Comparison of ENCODE assay signal across 19 cellular contexts in genomic region chrX:3181846-3182245, GRCh38.
DNase-seq lines count a peak whose midpoint lies in the region; ATAC-seq, FAIRE-seq and TF ChIP-seq lines count a peak whose summit lies in the region.
"Had no signal": no experiment of that assay in that cellular context is flagged by ENCODE, and none has a peak within 500 bp of the region (broad histone marks: within the 10 kb centered on the region; RNA-seq: fewer than 3 reads in every experiment).

No MANE protein-coding gene starts in this region.

- in situ Hi-C loops in astrocyte of the spinal cord (cut with HindIII; ENCODE audit: low sequenced_read_pairs), result no loop called here

- DNase-seq in M059J (ENCODE audit: low read depth) (peak; percentile 58), astrocyte of the spinal cord (ENCODE audit: low read depth, low spot score) (peak; percentile 37), islet precursor cell (peak; percentile 6), GM12891 (ENCODE audit: insufficient read length, low spot score) (no peak), AG20443 (ENCODE audit: low spot score) (no peak), DMS79 treated with DMSO at 0.1 percent for 48 hours (lab: John Stamatoyannopoulos, UW) (no peak)
- DNase-seq: CD4-positive, CD25-positive, alpha-beta regulatory T cell; DMS153; KG1; MM.1S; NCI-H2029; NCI-H446; NCI-H524 treated with DMSO at 0.1 percent for 48 hours; NCI-H774; T-cell had no signal

- FAIRE-seq in GM12891 (lab: Jason Lieb, UNC), result no peak
- FAIRE-seq: GM12878 had no signal

- H3K4me3 ChIP-seq in astrocyte of the spinal cord (ENCODE audit: low read depth, low read length), result no peak overlapping the region
- H3K4me3 ChIP-seq: GM12878 had no signal

- no peak for ATAC-seq in HG03565 (IDR thresholded peaks at IDR 0.05; ENCODE audit: unreplicated experiment)
- ATAC-seq: GM12878, HCT116, Right ventricle myocardium inferior, T-cell had no signal

- no peak for TF ChIP-seq POLR2A in GM12891 (IDR thresholded peaks at IDR 0.05; ENCODE audit: low read depth, low read length)

- no peak for TF ChIP-seq CTCF in astrocyte of the spinal cord (IDR thresholded peaks at IDR 0.05; ENCODE audit: low read depth, low read length)

TF ChIP-seq in GM12891, 5 proteins besides CTCF, POLR2A, EP300 and RAD21:
- no peak for TF ChIP-seq TAF1 (IDR thresholded peaks at IDR 0.05; ENCODE audit: low read depth, low read length)
- TF ChIP-seq SPI1 (IDR thresholded peaks at IDR 0.05; ENCODE audit: low read depth, low read length), result no peak
- no peak for TF ChIP-seq POLR2AphosphoS5 (IDR thresholded peaks at IDR 0.05; ENCODE audit: low read depth, low read length)
- TF ChIP-seq POU2F2 (IDR thresholded peaks at IDR 0.05; ENCODE audit: low read depth, low read length), result no peak
TF ChIP-seq in GM12891: peak in this region for 0.

Comparison
In these comparisons a context has a peak if more than half of its experiments do, and no peak if none do; other contexts are left out.
1. DNase-seq: peak in M059J (single experiment), astrocyte of the spinal cord (single experiment) and islet precursor cell (single experiment); none in GM12891 (single experiment), AG20443 (single experiment) and DMS79 treated with DMSO at 0.1 percent for 48 hours (single experiment).